Comparison of ENCODE assay signal across 11 cellular contexts in the genomic region with DNA sequence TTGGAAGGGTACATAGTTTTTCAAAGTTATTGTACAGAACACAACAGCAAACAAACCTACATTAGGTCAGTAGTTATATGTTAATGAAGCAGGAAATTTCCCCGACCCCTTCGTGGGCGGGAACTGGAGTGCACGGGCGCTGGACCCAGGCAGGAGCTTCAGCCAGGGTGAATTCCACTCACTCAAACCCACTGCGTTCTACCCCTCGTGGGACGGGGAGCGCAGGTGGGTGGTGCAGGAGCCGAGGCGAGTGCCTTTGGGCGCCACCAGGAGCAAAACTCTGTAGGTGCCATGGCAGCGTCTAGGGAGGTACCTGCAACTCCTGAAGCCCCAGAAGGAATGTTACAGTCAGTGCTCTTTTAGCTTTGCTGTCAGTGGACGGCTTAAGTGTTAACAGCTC. TPM values are rescaled to one million over a fixed set of nuclear protein-coding genes. Genes with fewer than 3 reads are reported as not detected.
"Had no signal": no experiment of that assay in that cellular context is flagged by ENCODE, and none has a peak within 500 bp of the region (broad histone marks: within the 10 kb centered on the region; RNA-seq: fewer than 3 reads in every experiment).

No MANE protein-coding gene starts in this region.

- H3K9ac ChIP-seq: GM23248 had no signal

- H3K4me3 ChIP-seq: GM23248, GM23338, HAP-1 had no signal

- H3K4me1 ChIP-seq: HAP-1 had no signal

- H3K27ac ChIP-seq: GM23248 had no signal

- H3K4me3 Mint-ChIP-seq: GM23338, H9, HFFc6 had no signal

- H2AFZ ChIP-seq: GM23248, GM23338 had no signal

- H3K4me1 Mint-ChIP-seq: GM23338 had no signal

- H3K9me3 ChIP-seq: HAP-1 had no signal

- ATAC-seq: GM23338, HCT116 had no signal

- H3K27ac Mint-ChIP-seq: GM23338, HFFc6 had no signal

- H3K9me3 Mint-ChIP-seq: GM23338, H9, HFFc6 had no signal

- H3K36me3 ChIP-seq: HAP-1 had no signal

- FAIRE-seq: H1, H54 had no signal

- DNase-seq: GM23248, GOT3, H7, H9, HCEC 1CT, HFFc6 had no signal

- H3K4me2 ChIP-seq: GM23338 had no signal

RNA-seq across cellular contexts. Expression of a gene that starts 39.0 kb away (rescaled TPM):
- total RNA-seq: GM23338, H1, H7 had no signal
